1 cellular context compared by ENCODE assay signal in the genomic region with DNA sequence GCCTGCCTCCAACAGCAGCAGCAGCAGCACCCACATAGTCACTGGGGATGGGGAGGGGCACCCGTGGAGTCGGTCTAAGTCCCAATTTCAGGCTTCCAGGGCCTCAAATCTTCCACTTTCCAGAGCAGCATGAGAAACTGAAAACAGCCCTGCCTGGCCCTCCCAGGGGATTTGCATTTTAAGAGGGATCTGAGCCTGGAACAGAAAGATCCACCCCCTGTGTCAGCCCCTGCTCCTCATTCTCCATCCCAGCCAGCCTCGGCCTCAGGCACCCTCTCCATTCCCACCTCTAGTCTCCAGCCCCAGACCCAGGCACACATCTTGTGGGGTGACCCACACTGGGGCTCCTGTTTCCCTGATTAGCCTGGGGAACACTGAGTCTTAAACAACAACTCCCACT.
TF ChIP-seq lines count a peak whose summit lies in the region.

No MANE protein-coding gene starts in this region.

TF ChIP-seq in GM23338, 12 proteins besides CTCF, POLR2A, EP300 and RAD21 (continued from another document):
- TF ChIP-seq, protein P1, sequence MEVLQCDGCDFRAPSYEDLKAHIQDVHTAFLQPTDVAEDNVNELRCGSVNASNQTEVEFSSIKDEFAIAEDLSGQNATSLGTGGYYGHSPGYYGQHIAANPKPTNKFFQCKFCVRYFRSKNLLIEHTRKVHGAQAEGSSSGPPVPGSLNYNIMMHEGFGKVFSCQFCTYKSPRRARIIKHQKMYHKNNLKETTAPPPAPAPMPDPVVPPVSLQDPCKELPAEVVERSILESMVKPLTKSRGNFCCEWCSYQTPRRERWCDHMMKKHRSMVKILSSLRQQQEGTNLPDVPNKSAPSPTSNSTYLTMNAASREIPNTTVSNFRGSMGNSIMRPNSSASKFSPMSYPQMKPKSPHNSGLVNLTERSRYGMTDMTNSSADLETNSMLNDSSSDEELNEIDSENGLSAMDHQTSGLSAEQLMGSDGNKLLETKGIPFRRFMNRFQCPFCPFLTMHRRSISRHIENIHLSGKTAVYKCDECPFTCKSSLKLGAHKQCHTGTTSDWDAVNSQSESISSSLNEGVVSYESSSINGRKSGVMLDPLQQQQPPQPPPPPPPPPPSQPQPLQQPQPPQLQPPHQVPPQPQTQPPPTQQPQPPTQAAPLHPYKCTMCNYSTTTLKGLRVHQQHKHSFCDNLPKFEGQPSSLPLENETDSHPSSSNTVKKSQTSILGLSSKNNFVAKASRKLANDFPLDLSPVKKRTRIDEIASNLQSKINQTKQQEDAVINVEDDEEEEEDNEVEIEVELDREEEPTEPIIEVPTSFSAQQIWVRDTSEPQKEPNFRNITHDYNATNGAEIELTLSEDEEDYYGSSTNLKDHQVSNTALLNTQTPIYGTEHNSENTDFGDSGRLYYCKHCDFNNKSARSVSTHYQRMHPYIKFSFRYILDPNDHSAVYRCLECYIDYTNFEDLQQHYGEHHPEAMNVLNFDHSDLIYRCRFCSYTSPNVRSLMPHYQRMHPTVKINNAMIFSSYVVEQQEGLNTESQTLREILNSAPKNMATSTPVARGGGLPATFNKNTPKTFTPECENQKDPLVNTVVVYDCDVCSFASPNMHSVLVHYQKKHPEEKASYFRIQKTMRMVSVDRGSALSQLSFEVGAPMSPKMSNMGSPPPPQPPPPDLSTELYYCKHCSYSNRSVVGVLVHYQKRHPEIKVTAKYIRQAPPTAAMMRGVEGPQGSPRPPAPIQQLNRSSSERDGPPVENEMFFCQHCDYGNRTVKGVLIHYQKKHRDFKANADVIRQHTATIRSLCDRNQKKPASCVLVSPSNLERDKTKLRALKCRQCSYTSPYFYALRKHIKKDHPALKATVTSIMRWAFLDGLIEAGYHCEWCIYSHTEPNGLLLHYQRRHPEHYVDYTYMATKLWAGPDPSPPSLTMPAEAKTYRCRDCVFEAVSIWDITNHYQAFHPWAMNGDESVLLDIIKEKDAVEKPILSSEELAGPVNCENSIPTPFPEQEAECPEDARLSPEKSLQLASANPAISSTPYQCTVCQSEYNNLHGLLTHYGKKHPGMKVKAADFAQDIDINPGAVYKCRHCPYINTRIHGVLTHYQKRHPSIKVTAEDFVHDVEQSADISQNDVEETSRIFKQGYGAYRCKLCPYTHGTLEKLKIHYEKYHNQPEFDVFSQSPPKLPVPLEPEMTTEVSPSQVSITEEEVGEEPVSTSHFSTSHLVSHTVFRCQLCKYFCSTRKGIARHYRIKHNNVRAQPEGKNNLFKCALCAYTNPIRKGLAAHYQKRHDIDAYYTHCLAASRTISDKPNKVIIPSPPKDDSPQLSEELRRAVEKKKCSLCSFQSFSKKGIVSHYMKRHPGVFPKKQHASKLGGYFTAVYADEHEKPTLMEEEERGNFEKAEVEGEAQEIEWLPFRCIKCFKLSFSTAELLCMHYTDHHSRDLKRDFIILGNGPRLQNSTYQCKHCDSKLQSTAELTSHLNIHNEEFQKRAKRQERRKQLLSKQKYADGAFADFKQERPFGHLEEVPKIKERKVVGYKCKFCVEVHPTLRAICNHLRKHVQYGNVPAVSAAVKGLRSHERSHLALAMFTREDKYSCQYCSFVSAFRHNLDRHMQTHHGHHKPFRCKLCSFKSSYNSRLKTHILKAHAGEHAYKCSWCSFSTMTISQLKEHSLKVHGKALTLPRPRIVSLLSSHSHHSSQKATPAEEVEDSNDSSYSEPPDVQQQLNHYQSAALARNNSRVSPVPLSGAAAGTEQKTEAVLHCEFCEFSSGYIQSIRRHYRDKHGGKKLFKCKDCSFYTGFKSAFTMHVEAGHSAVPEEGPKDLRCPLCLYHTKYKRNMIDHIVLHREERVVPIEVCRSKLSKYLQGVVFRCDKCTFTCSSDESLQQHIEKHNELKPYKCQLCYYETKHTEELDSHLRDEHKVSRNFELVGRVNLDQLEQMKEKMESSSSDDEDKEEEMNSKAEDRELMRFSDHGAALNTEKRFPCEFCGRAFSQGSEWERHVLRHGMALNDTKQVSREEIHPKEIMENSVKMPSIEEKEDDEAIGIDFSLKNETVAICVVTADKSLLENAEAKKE (CRISPR knock-in tag; IDR thresholded peaks at IDR 0.05), result no peak
- TF ChIP-seq POLR2AphosphoS5 (IDR thresholded peaks at IDR 0.05; ENCODE audit: low read depth) (no peak), STAT1 (IDR thresholded peaks at IDR 0.05; ENCODE audit: unreplicated experiment) (no peak), EZH2 (IDR thresholded peaks at IDR 0.05; ENCODE audit: low read depth, unreplicated experiment) (no peak), CREB1 (CRISPR knock-in tag; IDR thresholded peaks at IDR 0.05; ENCODE audit: low read depth) (no peak), ZNF114 (CRISPR knock-in tag; IDR thresholded peaks at IDR 0.05) (no peak), JUNB (IDR thresholded peaks at IDR 0.05; ENCODE audit: unreplicated experiment) (no peak), NANOG (IDR thresholded peaks at IDR 0.05; ENCODE audit: borderline replicate concordance) (no peak)
- TF ChIP-seq, protein P2, sequence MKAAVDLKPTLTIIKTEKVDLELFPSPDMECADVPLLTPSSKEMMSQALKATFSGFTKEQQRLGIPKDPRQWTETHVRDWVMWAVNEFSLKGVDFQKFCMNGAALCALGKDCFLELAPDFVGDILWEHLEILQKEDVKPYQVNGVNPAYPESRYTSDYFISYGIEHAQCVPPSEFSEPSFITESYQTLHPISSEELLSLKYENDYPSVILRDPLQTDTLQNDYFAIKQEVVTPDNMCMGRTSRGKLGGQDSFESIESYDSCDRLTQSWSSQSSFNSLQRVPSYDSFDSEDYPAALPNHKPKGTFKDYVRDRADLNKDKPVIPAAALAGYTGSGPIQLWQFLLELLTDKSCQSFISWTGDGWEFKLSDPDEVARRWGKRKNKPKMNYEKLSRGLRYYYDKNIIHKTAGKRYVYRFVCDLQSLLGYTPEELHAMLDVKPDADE (IDR thresholded peaks at IDR 0.05), result no peak
